In the genomic region with DNA sequence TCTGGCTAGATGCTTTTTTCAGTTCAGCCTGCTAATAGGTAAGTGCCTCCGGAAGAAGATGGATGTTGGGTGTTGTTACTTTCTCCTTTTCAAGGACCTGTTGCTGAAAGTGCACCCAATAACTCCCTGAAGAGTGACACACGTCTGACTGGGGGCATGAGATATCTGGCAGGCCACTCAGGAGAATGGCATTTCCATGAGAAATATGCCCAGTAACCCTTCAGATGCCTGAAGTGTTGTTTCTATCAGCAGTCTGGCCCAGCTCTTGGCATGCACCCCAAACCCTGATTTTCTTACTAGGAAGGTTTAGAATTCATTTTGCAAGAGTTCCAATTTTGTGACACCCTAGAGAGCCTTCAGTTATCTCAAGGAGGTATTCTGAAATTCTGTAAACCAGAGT, we compare ENCODE assay signal across 11 cellular contexts.
DNase-seq lines count a peak whose midpoint lies in the region; ATAC-seq and TF ChIP-seq lines count a peak whose summit lies in the region.
"Had no signal": no experiment of that assay in that cellular context is flagged by ENCODE, and none has a peak within 500 bp of the region (broad histone marks: within the 10 kb centered on the region; RNA-seq: fewer than 3 reads in every experiment).

No MANE protein-coding gene starts in this region.

- no peak overlapping the region for H2AFZ ChIP-seq in fibroblast of lung (ENCODE audit: low read length)

- H3K36me3 ChIP-seq in cardiac muscle cell (no peaks in the 10 kb centered on the region), fibroblast of lung (ENCODE audit: control insufficient read depth, insufficient read depth, low read length) (no peaks in the 10 kb centered on the region), tibial artery (peaks cover 0 to 3% (median under 1%) of the 10 kb centered on the region in 3 donors)

- H3K27me3 Mint-ChIP-seq in T-helper 17 cell: no peaks in the 10 kb centered on the region
- H3K27me3 Mint-ChIP-seq in Calu3 (ENCODE audit: unreplicated experiment): no peaks in the 10 kb centered on the region

- peak overlapping the region; percentile 80 for H3K27ac ChIP-seq in cardiac muscle cell
- no peak overlapping the region for H3K27ac ChIP-seq in fibroblast of lung (ENCODE audit: insufficient read depth, low read length)
- H3K27ac ChIP-seq in tibial artery: peak overlapping the region; percentile 62 to 63
- no peak overlapping the region for H3K27ac ChIP-seq in substantia nigra (ENCODE audit: low read depth, low read length, poor library complexity, severe bottlenecking)
- H3K27ac ChIP-seq: psoas muscle had no signal

- no peak for ATAC-seq in Right ventricle myocardium inferior
- ATAC-seq in T-helper 17 cell: no peak

- H3K27me3 ChIP-seq in cardiac muscle cell: no peaks in the 10 kb centered on the region
- H3K27me3 ChIP-seq in fibroblast of lung (ENCODE audit: control insufficient read depth, insufficient read depth, low read length): no peaks in the 10 kb centered on the region
- H3K27me3 ChIP-seq in tibial artery: no peaks in the 10 kb centered on the region

- no peak overlapping the region for H3K4me3 Mint-ChIP-seq in T-helper 17 cell
- H3K4me3 Mint-ChIP-seq in Calu3 (ENCODE audit: low read depth, unreplicated experiment): no peak overlapping the region

- peaks cover 28% of the 10 kb centered on the region for H3K79me2 ChIP-seq in fibroblast of lung (ENCODE audit: control insufficient read depth, insufficient read depth, low read length)

- H3K4me3 ChIP-seq in cardiac muscle cell (no peak overlapping the region), fibroblast of lung (replicated peaks in 1 of 4; ENCODE audit: control extremely low read depth in 1 of 4, insufficient read depth in 1 of 4, low read depth in 3 of 4, low read length in 4 of 4) (no peak overlapping the region), tibial artery (no peak overlapping the region)
- H3K4me3 ChIP-seq: psoas muscle had no signal

- H3K36me3 Mint-ChIP-seq in T-helper 17 cell (ENCODE audit: low read depth) (no peaks in the 10 kb centered on the region), Calu3 (ENCODE audit: insufficient read depth, unreplicated experiment) (peaks cover 7% of the 10 kb centered on the region)

- no peak overlapping the region for H3K4me2 ChIP-seq in fibroblast of lung (ENCODE audit: extremely low read depth, insufficient read depth, low read length)

- intact Hi-C loops in Right ventricle myocardium inferior (cut with DNase I) (no loop called here), tibial artery (cut with DNase I; ENCODE audit: low total_unique reads) (no loop called here), Calu3 (cut with micrococcal nuclease; ENCODE audit: unreplicated experiment) (no loop called here)

- H3K4me1 ChIP-seq in cardiac muscle cell (ENCODE audit: low read depth): peaks cover 43% of the 10 kb centered on the region
- H3K4me1 ChIP-seq in fibroblast of lung (ENCODE audit: control insufficient read depth, extremely low read depth, insufficient read depth, low read length): peaks cover 5% of the 10 kb centered on the region
- peaks cover 0 to 81% (median 62%) of the 10 kb centered on the region in 4 donors for H3K4me1 ChIP-seq in tibial artery

- H3K4me1 Mint-ChIP-seq in T-helper 17 cell: peaks cover 43% of the 10 kb centered on the region
- H3K4me1 Mint-ChIP-seq in Calu3 (ENCODE audit: low read depth, unreplicated experiment): peaks cover 33% of the 10 kb centered on the region

- H3K27ac Mint-ChIP-seq in T-helper 17 cell (peak overlapping the region; percentile 97), Calu3 (ENCODE audit: unreplicated experiment) (no peak overlapping the region)

- no TSS peak for BruUV-seq in Calu3 (replicated peaks; lab: Mats Ljungman, UMichigan)

- H3K9me3 ChIP-seq in cardiac muscle cell (ENCODE audit: low read depth) (no peaks in the 10 kb centered on the region), T-helper 17 cell (ENCODE audit: control insufficient read depth, low read length, poor library complexity, severe bottlenecking) (no peaks in the 10 kb centered on the region), fibroblast of lung (ENCODE audit: control insufficient read depth, insufficient read depth, low read depth, low read length) (no peaks in the 10 kb centered on the region), tibial artery (no peaks in the 10 kb centered on the region)
- H3K9me3 ChIP-seq: psoas muscle had no signal

- no peaks in the 10 kb centered on the region for H3K9me3 Mint-ChIP-seq in Calu3 (ENCODE audit: low read depth, unreplicated experiment)

- CTCF ChIA-PET in Calu3 (lab: Charles Lee): interaction anchor here (0.8 kb wide), 1 partner anchor 81 kb away, joined by 3 read pairs; no protein-coding TSS in a partner anchor

- no peaks in the 10 kb centered on the region for H4K20me1 ChIP-seq in fibroblast of lung (ENCODE audit: control insufficient read depth, extremely low read depth, insufficient read depth, low read length)

- TF ChIP-seq CTCF in cardiac muscle cell (IDR thresholded peaks at IDR 0.05; ENCODE audit: low read depth, low read length) (no peak), fibroblast of lung (conservative IDR thresholded peaks at IDR 0.05 in 1 of 2, IDR thresholded peaks at IDR 0.05 in 1 of 2; ENCODE audit: low read depth in 1 of 2, low read length in 2 of 2) (no peak), tibial artery (IDR thresholded peaks at IDR 0.05) (no peak), Calu3 (IDR thresholded peaks at IDR 0.05; ENCODE audit: unreplicated experiment) (no peak)

- DNase-seq in cardiac muscle cell (ENCODE audit: low read depth in 1 of 2, low spot score in 1 of 2): peak in 1 of 2 donors; percentile 56
- DNase-seq in Right ventricle myocardium inferior (ENCODE audit: missing footprints): no peak
- no peak for DNase-seq in T-helper 17 cell
- peak; percentile 29 to 78 for DNase-seq in fibroblast of lung (ENCODE audit: low read depth in 2 of 2)
- no peak for DNase-seq in tibial artery
- no peak for DNase-seq in substantia nigra (lab: John Stamatoyannopoulos, UW)
- DNase-seq in activated naive CD4-positive, alpha-beta T cell (lab: John Stamatoyannopoulos, UW): no peak
- DNase-seq in Calu3: no peak
- DNase-seq: DMS79, NCI-H524 treated with DMSO at 0.1 percent for 48 hours, psoas muscle had no signal

- H3K9ac ChIP-seq in fibroblast of lung (ENCODE audit: insufficient read depth, low read length): no peak overlapping the region

Comparison
In these comparisons a context has a peak if more than half of its experiments do, and no peak if none do; other contexts are left out.
1. DNase-seq: peak in fibroblast of lung (2 of 2); none in Right ventricle myocardium inferior (single experiment), T-helper 17 cell (0 of 3), tibial artery (0 of 2), substantia nigra (0 of 49), activated naive CD4-positive, alpha-beta T cell (0 of 4) and Calu3 (single experiment).
2. H3K27ac ChIP-seq: peak in cardiac muscle cell (single experiment) and tibial artery (2 of 2); none in fibroblast of lung (single experiment) and substantia nigra (single experiment).